Comparison of ENCODE assay signal across 8 cellular contexts in the genomic region with DNA sequence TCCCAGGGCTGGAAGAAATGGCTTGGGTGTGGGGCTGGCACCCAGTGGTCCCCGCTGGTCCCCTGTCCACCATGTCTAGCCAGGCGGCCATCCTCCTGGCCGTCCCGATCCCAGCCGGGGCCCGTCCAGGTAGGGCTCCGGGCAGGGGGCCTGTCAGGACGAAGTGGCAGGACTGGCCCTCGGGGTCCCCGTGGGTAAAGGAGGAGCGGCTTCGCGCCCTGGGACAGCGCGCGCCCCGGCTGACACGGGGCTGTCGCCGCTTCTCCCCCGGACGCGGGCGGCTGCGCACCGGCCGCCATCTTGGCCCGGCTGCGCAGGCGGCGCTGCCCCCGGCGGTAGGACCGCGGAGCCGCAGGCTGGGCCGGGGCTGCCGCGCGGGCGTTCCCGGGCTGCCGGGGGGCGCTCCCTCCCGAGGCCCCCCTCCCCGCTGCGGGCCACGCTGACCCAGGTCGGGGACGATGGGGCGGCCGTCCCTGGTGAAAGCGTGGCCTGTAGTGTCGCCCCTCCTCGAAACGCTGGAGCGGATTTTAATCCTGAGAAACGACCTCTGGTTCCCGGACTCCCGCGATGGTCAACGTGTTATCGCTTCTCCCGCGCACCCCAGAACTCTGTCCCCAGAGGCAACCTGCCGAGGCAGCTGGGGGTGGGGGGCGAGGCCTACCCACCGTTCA.
DNase-seq lines count a peak whose midpoint lies in the region; ATAC-seq, FAIRE-seq and TF ChIP-seq lines count a peak whose summit lies in the region.

No MANE protein-coding gene starts in this region.

- H3K4me1 Mint-ChIP-seq in T-cell: peaks cover 19 to 22% (median 20%) of the 10 kb centered on the region in 3 donors

- peak; percentile 62 for FAIRE-seq in endothelial cell of umbilical vein (lab: Jason Lieb, UNC)

- H4K20me1 ChIP-seq in endothelial cell of umbilical vein (replicated peaks; ENCODE audit: control insufficient read depth, extremely low read depth, insufficient read depth, low read length): no peaks in the 10 kb centered on the region

- H3K9me1 ChIP-seq in endothelial cell of umbilical vein (replicated peaks; ENCODE audit: control insufficient read depth, extremely low read depth, insufficient read depth, low read length): no peaks in the 10 kb centered on the region

- H3K27me3 ChIP-seq in endothelial cell of umbilical vein (ENCODE audit: control insufficient read depth in 2 of 2, insufficient read depth in 2 of 2, low read length in 2 of 2) (no peaks in the 10 kb centered on the region), mucosa of stomach (ENCODE audit: control insufficient read depth, insufficient read depth, low read length) (no peaks in the 10 kb centered on the region), aorta (ENCODE audit: control insufficient read depth in 1 of 2, insufficient read depth in 2 of 2, low read length in 1 of 2) (peaks cover 0 to 2% of the 10 kb centered on the region in 2 donors)

- ATAC-seq in T-cell (replicated peaks in 1 of 4): peak; percentile 68 to 77 (median 74)
- peak; percentile 73 for ATAC-seq in aorta (ENCODE audit: low FRiP score)
- ATAC-seq in HG03025 (IDR thresholded peaks at IDR 0.05; ENCODE audit: low FRiP score, unreplicated experiment): no peak

- WGBS in aorta, 2 donors: 2 to 5% methylated on average over 33 to 68 of the region's 68 CpGs

- H3K4me3 ChIP-seq in endothelial cell of umbilical vein (replicated peaks in 1 of 3; ENCODE audit: insufficient read depth in 1 of 3, low read depth in 1 of 3, low read length in 3 of 3): peak overlapping the region; percentile 15 to 54 (median 51)
- H3K4me3 ChIP-seq in mucosa of stomach (ENCODE audit: low read length): no peak overlapping the region
- peak overlapping the region; percentile 22 to 73 for H3K4me3 ChIP-seq in aorta (ENCODE audit: low read length in 2 of 2)

- CTCF ChIA-PET in T-cell (lab: Charles Lee) (no interaction called here), endothelial cell of umbilical vein (lab: Charles Lee) (no interaction called here)

- H3K36me3 Mint-ChIP-seq in T-cell: no peaks in the 10 kb centered on the region

- H3K36me3 ChIP-seq in endothelial cell of umbilical vein (ENCODE audit: control insufficient read depth in 2 of 2, extremely low read depth in 1 of 2, insufficient read depth in 2 of 2, low read length in 2 of 2) (no peaks in the 10 kb centered on the region), mucosa of stomach (ENCODE audit: control insufficient read depth, insufficient read depth, low read length) (no peaks in the 10 kb centered on the region), aorta (ENCODE audit: control insufficient read depth in 1 of 2, insufficient read depth in 2 of 2, low read length in 1 of 2) (no peaks in the 10 kb centered on the region)

- TF ChIP-seq CTCF in endothelial cell of umbilical vein (IDR thresholded peaks at IDR 0.05; ENCODE audit: extremely low read depth in 1 of 2, insufficient read depth in 1 of 2, low read depth in 1 of 2, low read length in 2 of 2): peak; percentile 17 to 31

- peak overlapping the region; percentile 56 to 82 (median 76) for H3K4me3 Mint-ChIP-seq in T-cell

- DNase-seq in stimulated activated CD4-positive, alpha-beta T cell treated with anti-CD3 and anti-CD28 coated beads, Interleukin-4, amount 100 ng/mL, for 1 hour: peak; percentile 38
- no peak for DNase-seq in stimulated activated CD4-positive, alpha-beta T cell treated with anti-CD3 and anti-CD28 coated beads, Interleukin-1b, Interleukin-23, amount 100 ng/mL, for 48 hours
- DNase-seq in T-cell (peak in 5 of 34 experiments; percentile 24 to 53 (median 36)), endothelial cell of umbilical vein (ENCODE audit: low read depth, low spot score) (no peak), aorta (peak; percentile 45 to 78), HPDE6-E6E7 (ENCODE audit: extremely low spot score) (no peak)

- peak overlapping the region; percentile 63 to 78 for H3K27ac Mint-ChIP-seq in T-cell

- H2AFZ ChIP-seq in endothelial cell of umbilical vein (ENCODE audit: low read depth, low read length): peak overlapping the region; percentile 96

- peaks cover 14% of the 10 kb centered on the region for H3K4me1 ChIP-seq in endothelial cell of umbilical vein (ENCODE audit: control insufficient read depth, extremely low read depth, insufficient read depth, low read length)
- peaks cover 9% of the 10 kb centered on the region for H3K4me1 ChIP-seq in mucosa of stomach (ENCODE audit: control insufficient read depth, insufficient read depth, low read length)
- no peaks in the 10 kb centered on the region for H3K4me1 ChIP-seq in aorta (ENCODE audit: control insufficient read depth in 1 of 2, insufficient read depth in 2 of 2, low read length in 2 of 2)

- H3K27me3 Mint-ChIP-seq in T-cell: peaks cover 0 to 10% of the 10 kb centered on the region in 2 donors

- no peaks in the 10 kb centered on the region for H3K79me2 ChIP-seq in endothelial cell of umbilical vein (ENCODE audit: control insufficient read depth, insufficient read depth, low read length)

- no TSS peak for BruUV-seq in endothelial cell of umbilical vein (replicated peaks; lab: Mats Ljungman, UMichigan)

- H3K9ac ChIP-seq in endothelial cell of umbilical vein (replicated peaks; ENCODE audit: extremely low read depth, insufficient read depth, low read length) (peak overlapping the region; percentile 62), mucosa of stomach (ENCODE audit: low read length) (peak overlapping the region; percentile 65)

- H3K27ac ChIP-seq in endothelial cell of umbilical vein (ENCODE audit: insufficient read depth, low read depth, low read length) (peak overlapping the region; percentile 24), aorta (ENCODE audit: low read depth in 1 of 2, low read length in 2 of 2) (peak overlapping the region in 1 of 2 donors; percentile 66)

- H3K9me3 ChIP-seq in endothelial cell of umbilical vein (replicated peaks; ENCODE audit: control insufficient read depth, insufficient read depth, low read length) (no peaks in the 10 kb centered on the region), mucosa of stomach (ENCODE audit: control insufficient read depth, low read length) (no peaks in the 10 kb centered on the region), aorta (ENCODE audit: control insufficient read depth, low read length) (no peaks in the 10 kb centered on the region)

- intact Hi-C loops in endothelial cell of umbilical vein (cut with micrococcal nuclease): loop anchor here (5.0 kb wide), 1 partner anchor 426 kb away; no protein-coding TSS in a partner anchor
- intact Hi-C loops in aorta (cut with DNase I): loop anchor here (5.0 to 10.0 kb wide), 4 partner anchors 66 to 423 kb away; no protein-coding TSS in a partner anchor

- TF ChIP-seq POLR2A in endothelial cell of umbilical vein (IDR thresholded peaks at IDR 0.05; ENCODE audit: low read depth, low read length): no peak

- H3K9me3 Mint-ChIP-seq in T-cell: no peaks in the 10 kb centered on the region

- dilution Hi-C loops in endothelial cell of umbilical vein (cut with MboI; ENCODE audit: extremely low pct_ligation_motif_present, low sequenced_read_pairs): no loop called here

- POLR2A ChIA-PET in T-cell (lab: Charles Lee) (no interaction called here), endothelial cell of umbilical vein (lab: Charles Lee) (no interaction called here)

- peak overlapping the region; percentile 63 for H3K4me2 ChIP-seq in endothelial cell of umbilical vein (ENCODE audit: insufficient read depth, low read length)

TF ChIP-seq in endothelial cell of umbilical vein, 7 proteins besides CTCF, POLR2A, EP300 and RAD21:
- TF ChIP-seq POLR2AphosphoS5 (IDR thresholded peaks at IDR 0.05; ENCODE audit: insufficient read depth, low read depth, low read length) (peak; percentile 20), GATA2 (IDR thresholded peaks at IDR 0.05; ENCODE audit: insufficient read depth, insufficient read length, low read depth, low read length) (no peak)

Comparison
In these comparisons a context has a peak if more than half of its experiments do, and no peak if none do; other contexts are left out.
1. DNase-seq: peak in stimulated activated CD4-positive, alpha-beta T cell treated with anti-CD3 and anti-CD28 coated beads, Interleukin-4, amount 100 ng/mL, for 1 hour (single experiment) and aorta (2 of 2); none in stimulated activated CD4-positive, alpha-beta T cell treated with anti-CD3 and anti-CD28 coated beads, Interleukin-1b, Interleukin-23, amount 100 ng/mL, for 48 hours (single experiment), endothelial cell of umbilical vein (single experiment) and HPDE6-E6E7 (single experiment).